17 cellular contexts compared by ENCODE assay signal in the genomic region with DNA sequence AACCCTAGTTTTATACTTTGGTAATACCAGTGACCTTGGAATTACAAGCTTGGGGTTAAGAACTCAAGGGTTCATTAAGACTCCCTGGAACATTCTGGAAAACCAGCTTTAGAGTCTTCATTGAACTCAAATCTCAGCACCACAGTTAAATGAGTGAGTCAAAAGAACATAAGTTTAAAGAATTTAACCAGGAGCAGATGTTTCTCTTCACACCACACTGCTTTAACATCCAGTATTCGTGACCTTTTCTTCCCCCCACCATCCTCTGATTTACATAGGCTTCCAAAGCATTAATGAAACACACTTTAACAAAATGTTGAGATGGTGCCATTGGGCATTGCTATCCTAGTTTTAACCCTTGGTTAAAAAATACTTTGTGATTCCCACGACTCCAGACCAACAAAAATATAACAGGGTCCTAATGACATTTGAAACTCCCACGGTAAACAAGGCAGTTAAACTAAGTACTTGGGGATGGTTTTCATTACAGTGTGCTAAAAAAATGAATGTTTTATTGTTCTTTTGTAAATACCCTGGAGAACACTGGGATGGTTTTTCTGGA.
A peak's percentile ranks its signal among the peaks of the same experiment; 100 is the strongest.
DNase-seq lines count a peak whose midpoint lies in the region; ATAC-seq and TF ChIP-seq lines count a peak whose summit lies in the region.
"Had no signal": no experiment of that assay in that cellular context is flagged by ENCODE, and none has a peak within 500 bp of the region (broad histone marks: within the 10 kb centered on the region; RNA-seq: fewer than 3 reads in every experiment).

No MANE protein-coding gene starts in this region.

- peaks cover 11% of the 10 kb centered on the region for H3K4me1 ChIP-seq in lower lobe of right lung
- H3K4me1 ChIP-seq in aorta (ENCODE audit: control insufficient read depth in 1 of 2, insufficient read depth in 2 of 2, low read length in 2 of 2) = no peaks in the 10 kb centered on the region
- H3K4me1 ChIP-seq in ovary (ENCODE audit: insufficient read depth) = peaks cover 23% of the 10 kb centered on the region

- H3K4me1 Mint-ChIP-seq in effector memory CD8-positive, alpha-beta T cell (ENCODE audit: low read depth in 2 of 2) = peaks cover 19 to 47% of the 10 kb centered on the region in 2 donors

- ATAC-seq in Right ventricle myocardium superior (ENCODE audit: poor library complexity) (peak; percentile 45), lower lobe of right lung (no peak), aorta (ENCODE audit: low FRiP score) (peak; percentile 66)
- ATAC-seq in effector memory CD8-positive, alpha-beta T cell (replicated peaks) = no peak

- H3K4me3 Mint-ChIP-seq in effector memory CD8-positive, alpha-beta T cell = no peak overlapping the region
- H3K4me3 Mint-ChIP-seq: dendritic cell treated with granulocyte-macrophage colony-stimulating factor and Interleukin-4, amounts not matched to agents 40 ng/mL and 50 ng/mL, for 4 days had no signal

- no peaks in the 10 kb centered on the region for H3K9me3 Mint-ChIP-seq in effector memory CD8-positive, alpha-beta T cell
- H3K9me3 Mint-ChIP-seq: dendritic cell treated with granulocyte-macrophage colony-stimulating factor and Interleukin-4, amounts not matched to agents 40 ng/mL and 50 ng/mL, for 4 days had no signal

- TF ChIP-seq CTCF in lower lobe of right lung (IDR thresholded peaks at IDR 0.05) = no peak
- TF ChIP-seq CTCF in ovary (IDR thresholded peaks at IDR 0.05) = no peak

- no peaks in the 10 kb centered on the region for H3K27me3 ChIP-seq in lower lobe of right lung (ENCODE audit: low read depth)
- no peaks in the 10 kb centered on the region for H3K27me3 ChIP-seq in aorta (ENCODE audit: control insufficient read depth in 1 of 2, insufficient read depth in 2 of 2, low read length in 1 of 2)
- no peaks in the 10 kb centered on the region for H3K27me3 ChIP-seq in ovary
- H3K27me3 ChIP-seq: adrenal gland, neutrophil, upper lobe of left lung had no signal

- no peaks in the 10 kb centered on the region for H3K36me3 Mint-ChIP-seq in effector memory CD8-positive, alpha-beta T cell (ENCODE audit: insufficient read depth)

- TF ChIP-seq POLR2A in ovary (IDR thresholded peaks at IDR 0.05) = no peak

- DNase-seq in Right ventricle myocardium superior (no peak), cardiac septum (ENCODE audit: low spot score) (no peak), lower lobe of right lung (no peak), aorta (no peak), ovary (no peak), SK-N-DZ (ENCODE audit: low spot score) (no peak), NCI-H1436 (lab: John Stamatoyannopoulos, UW) (no peak)
- DNase-seq in effector memory CD8-positive, alpha-beta T cell = no peak
- DNase-seq: activated CD4-positive, CD25-positive, alpha-beta regulatory T cell; activated CD8-positive, alpha-beta memory T cell treated with anti-CD3 and anti-CD28 coated beads, Interleukin-2, amount 50 U/mL, for 4 hours; adrenal gland; NCI-H1694 treated with DMSO at 0.1 percent for 48 hours; small intestine; SW 1271; upper lobe of left lung had no signal

- WGBS in aorta, 2 donors = 62 to 72% methylated on average over 3 of the region's 3 CpGs
- 7 to 11% (median 9%) methylated on average over 3 of the region's 3 CpGs for WGBS in ovary, 3 donors

- TF ChIP-seq EP300 in ovary (IDR thresholded peaks at IDR 0.05) = no peak

- intact Hi-C loops in Right ventricle myocardium superior (cut with DNase I) = no loop called here
- intact Hi-C loops in cardiac septum (cut with DNase I) = no loop called here
- intact Hi-C loops in lower lobe of right lung (cut with DNase I) = no loop called here
- intact Hi-C loops in aorta (cut with DNase I) = no loop called here
- intact Hi-C loops in ovary (cut with DNase I) = no loop called here

- H3K36me3 ChIP-seq in lower lobe of right lung (no peaks in the 10 kb centered on the region), aorta (ENCODE audit: control insufficient read depth in 1 of 2, insufficient read depth in 2 of 2, low read length in 1 of 2) (no peaks in the 10 kb centered on the region), ovary (no peaks in the 10 kb centered on the region)
- H3K36me3 ChIP-seq: adrenal gland, neutrophil, upper lobe of left lung had no signal

- H3K27ac ChIP-seq in lower lobe of right lung = peak overlapping the region; percentile 8
- no peak overlapping the region for H3K27ac ChIP-seq in aorta (ENCODE audit: low read depth in 1 of 2, low read length in 2 of 2)
- no peak overlapping the region for H3K27ac ChIP-seq in ovary
- H3K27ac ChIP-seq: neutrophil had no signal

- H3K9me3 ChIP-seq in lower lobe of right lung = no peaks in the 10 kb centered on the region
- H3K9me3 ChIP-seq in aorta (ENCODE audit: control insufficient read depth, low read length) = no peaks in the 10 kb centered on the region
- H3K9me3 ChIP-seq in ovary = no peaks in the 10 kb centered on the region
- H3K9me3 ChIP-seq: adrenal gland, neutrophil, upper lobe of left lung had no signal

- peak overlapping the region; percentile 47 to 70 for H3K27ac Mint-ChIP-seq in effector memory CD8-positive, alpha-beta T cell
- H3K27ac Mint-ChIP-seq: dendritic cell treated with granulocyte-macrophage colony-stimulating factor and Interleukin-4, amounts not matched to agents 40 ng/mL and 50 ng/mL, for 4 days had no signal

- no peaks in the 10 kb centered on the region for H3K27me3 Mint-ChIP-seq in effector memory CD8-positive, alpha-beta T cell
- H3K27me3 Mint-ChIP-seq: dendritic cell treated with granulocyte-macrophage colony-stimulating factor and Interleukin-4, amounts not matched to agents 40 ng/mL and 50 ng/mL, for 4 days had no signal

- H3K4me3 ChIP-seq in lower lobe of right lung (no peak overlapping the region), aorta (ENCODE audit: low read length in 2 of 2) (no peak overlapping the region), ovary (no peak overlapping the region)
- H3K4me3 ChIP-seq: adrenal gland, upper lobe of left lung had no signal

Comparison
In these comparisons a context has a peak if more than half of its experiments do, and no peak if none do; other contexts are left out.
1. ATAC-seq: peak in Right ventricle myocardium superior (single experiment) and aorta (single experiment); none in effector memory CD8-positive, alpha-beta T cell (single experiment) and lower lobe of right lung (0 of 2).